In genomic region chr7:120793213-120793936, GRCh38 we compare ENCODE assay signal across 17 cellular contexts.
"Had no signal": no experiment of that assay in that cellular context is flagged by ENCODE, and none has a peak within 500 bp of the region (broad histone marks: within the 10 kb centered on the region; RNA-seq: fewer than 3 reads in every experiment).

No MANE protein-coding gene starts in this region.

- H3K4me3 ChIP-seq: esophagus squamous epithelium, gastroesophageal sphincter, right atrium auricular region, sigmoid colon, skin epidermis, testis, transverse colon had no signal

- H3K4me1 Mint-ChIP-seq: immature natural killer cell; naive thymus-derived CD4-positive, alpha-beta T cell; stimulated activated naive B cell treated with anti-CD40 and anti-IgM and Interleukin-4, amounts not matched to agents 10 μg/mL and 1 μg/mL and 100 μg/mL, for 72 hours; stimulated activated naive CD8-positive, alpha-beta T cell treated with anti-CD3 and anti-CD28 coated beads, Interleukin-15, amount 100 ng/mL, for 72 hours had no signal

- H3K36me3 ChIP-seq: esophagus squamous epithelium, gastroesophageal sphincter, neutrophil, right atrium auricular region, transverse colon had no signal

- H3K27me3 ChIP-seq: esophagus squamous epithelium, gastroesophageal sphincter, right atrium auricular region, sigmoid colon, testis, transverse colon had no signal

- ATAC-seq: gastroesophageal sphincter; left colon; naive thymus-derived CD4-positive, alpha-beta T cell; stimulated activated naive B cell treated with anti-CD40 and anti-IgM and Interleukin-4, amounts not matched to agents 10 μg/mL and 1 μg/mL and 100 μg/mL, for 72 hours; stimulated activated naive CD8-positive, alpha-beta T cell treated with anti-CD3 and anti-CD28 coated beads, Interleukin-15, amount 100 ng/mL, for 72 hours had no signal

- H3K27ac ChIP-seq: esophagus squamous epithelium, gastroesophageal sphincter, neutrophil, sigmoid colon, skin epidermis, testis, transverse colon had no signal

- H3K9me3 Mint-ChIP-seq: immature natural killer cell; naive thymus-derived CD4-positive, alpha-beta T cell; stimulated activated naive B cell treated with anti-CD40 and anti-IgM and Interleukin-4, amounts not matched to agents 10 μg/mL and 1 μg/mL and 100 μg/mL, for 72 hours; stimulated activated naive CD8-positive, alpha-beta T cell treated with anti-CD3 and anti-CD28 coated beads, Interleukin-15, amount 100 ng/mL, for 72 hours had no signal

- H3K4me3 Mint-ChIP-seq: immature natural killer cell; naive thymus-derived CD4-positive, alpha-beta T cell; stimulated activated naive B cell treated with anti-CD40 and anti-IgM and Interleukin-4, amounts not matched to agents 10 μg/mL and 1 μg/mL and 100 μg/mL, for 72 hours; stimulated activated naive CD8-positive, alpha-beta T cell treated with anti-CD3 and anti-CD28 coated beads, Interleukin-15, amount 100 ng/mL, for 72 hours had no signal

- H3K9me3 ChIP-seq: gastroesophageal sphincter, neutrophil, sigmoid colon, testis, transverse colon had no signal

- H3K36me3 Mint-ChIP-seq: immature natural killer cell; naive thymus-derived CD4-positive, alpha-beta T cell; stimulated activated naive B cell treated with anti-CD40 and anti-IgM and Interleukin-4, amounts not matched to agents 10 μg/mL and 1 μg/mL and 100 μg/mL, for 72 hours had no signal

- H3K27ac Mint-ChIP-seq: immature natural killer cell; naive thymus-derived CD4-positive, alpha-beta T cell; stimulated activated naive B cell treated with anti-CD40 and anti-IgM and Interleukin-4, amounts not matched to agents 10 μg/mL and 1 μg/mL and 100 μg/mL, for 72 hours; stimulated activated naive CD8-positive, alpha-beta T cell treated with anti-CD3 and anti-CD28 coated beads, Interleukin-15, amount 100 ng/mL, for 72 hours had no signal

- H3K4me1 ChIP-seq: esophagus squamous epithelium, gastroesophageal sphincter, sigmoid colon, testis, transverse colon had no signal

- DNase-seq: effector memory CD4-positive, alpha-beta T cell; esophagus squamous epithelium; immature natural killer cell; left colon; naive thymus-derived CD4-positive, alpha-beta T cell; posterior cingulate gyrus; sigmoid colon; stimulated activated CD4-positive, alpha-beta T cell treated with anti-CD3 and anti-CD28 coated beads, Interleukin-2, amount 100 ng/mL, for 24 hours; stimulated activated CD4-positive, alpha-beta T cell treated with anti-CD3 and anti-CD28 coated beads, Interleukin-4, amount 100 ng/mL, for 4 hours; stimulated activated naive B cell treated with anti-CD40 and anti-IgM and Interleukin-4, amounts not matched to agents 10 μg/mL and 1 μg/mL and 100 μg/mL, for 72 hours; stimulated activated naive CD8-positive, alpha-beta T cell treated with anti-CD3 and anti-CD28 coated beads, Interleukin-15, amount 100 ng/mL, for 72 hours; testis; transverse colon had no signal
